Comparison of ENCODE assay signal across 34 cellular contexts in genomic region chr13:48965736-48966135, GRCh38.
"Had no signal": no experiment of that assay in that cellular context is flagged by ENCODE, and none has a peak within 500 bp of the region (broad histone marks: within the 10 kb centered on the region; RNA-seq: fewer than 3 reads in every experiment).

No MANE protein-coding gene starts in this region.

- H3K9me3 ChIP-seq: MG63 had no signal

- H3K27me3 ChIP-seq: MG63 had no signal

- DNase-seq: Karpas-422, Kasumi-1, MG63, MM.1S, MV-4-11, NCI-H1048, NCI-H1092, NCI-H1092 treated with DMSO at 0.1 percent for 48 hours, NCI-H1105, NCI-H1105 treated with DMSO at 0.1 percent for 48 hours, NCI-H1417, NCI-H1417 treated with DMSO at 0.1 percent for 48 hours, NCI-H1436, NCI-H1436 treated with DMSO at 0.1 percent for 48 hours, NCI-H146, NCI-H1694, NCI-H1694 treated with DMSO at 0.1 percent for 48 hours, NCI-H187, NCI-H187 treated with DMSO at 0.1 percent for 48 hours, NCI-H1930, NCI-H2029, NCI-H2029 treated with DMSO at 0.1 percent for 48 hours, NCI-H2081, NCI-H2081 treated with DMSO at 0.1 percent for 48 hours, NCI-H2107, NCI-H2171, NCI-H2171 treated with DMSO at 0.1 percent for 48 hours, NCI-H2227 treated with DMSO at 0.1 percent for 48 hours, NCI-H226, NCI-H345, NCI-H446, NCI-H446 treated with DMSO at 0.1 percent for 48 hours, NCI-H510A, NCI-H510A treated with DMSO at 0.1 percent for 48 hours had no signal

- H3K4me3 ChIP-seq: MG63 had no signal

- H3K36me3 ChIP-seq: MG63 had no signal
